Comparison of ENCODE assay signal across 7 cellular contexts in genomic region chr11:83192846-83193245, GRCh38. TPM values are rescaled to one million over a fixed set of nuclear protein-coding genes. Genes with fewer than 3 reads are reported as not detected.
A peak's percentile ranks its signal among the peaks of the same experiment; 100 is the strongest.
DNase-seq lines count a peak whose midpoint lies in the region; ATAC-seq and TF ChIP-seq lines count a peak whose summit lies in the region.

No MANE protein-coding gene starts in this region.

- H3K4me1 Mint-ChIP-seq in HFFc6 (ENCODE audit: low read depth) = peaks cover 38% of the 10 kb centered on the region
- H3K4me1 Mint-ChIP-seq in activated T-helper 2 cell treated with anti-CD3 and anti-CD28 coated beads, Interferon-gamma antibody, Interleukin-2, Interleukin-4, amounts not matched to agents 10 μg/mL and 5 μg/mL and 100 μg/mL, durations not matched to agents 14 hours and 24 hours and 36 hours (ENCODE audit: low read depth) = peaks cover 21% of the 10 kb centered on the region
- peaks cover 47% of the 10 kb centered on the region for H3K4me1 Mint-ChIP-seq in stimulated activated effector memory CD8-positive, alpha-beta T cell treated with anti-CD3 and anti-CD28 coated beads, Interleukin-12 subunit alpha, Interleukin-12 subunit beta, amount 100 ng/mL, for 72 hours

- no peaks in the 10 kb centered on the region for H3K9me3 Mint-ChIP-seq in HFFc6
- no peaks in the 10 kb centered on the region for H3K9me3 Mint-ChIP-seq in activated T-helper 2 cell treated with anti-CD3 and anti-CD28 coated beads, Interferon-gamma antibody, Interleukin-2, Interleukin-4, amounts not matched to agents 10 μg/mL and 5 μg/mL and 100 μg/mL, durations not matched to agents 14 hours and 24 hours and 36 hours
- H3K9me3 Mint-ChIP-seq in stimulated activated effector memory CD8-positive, alpha-beta T cell treated with anti-CD3 and anti-CD28 coated beads, Interleukin-12 subunit alpha, Interleukin-12 subunit beta, amount 100 ng/mL, for 72 hours = no peaks in the 10 kb centered on the region

- peaks cover 15% of the 10 kb centered on the region for H3K27me3 ChIP-seq in iPS-18a (ENCODE audit: control insufficient read depth, insufficient read depth, low read length)

- H3K27ac ChIP-seq in iPS-18a (ENCODE audit: low read length) = peak overlapping the region; percentile 54

- H3K36me3 ChIP-seq in iPS-18a (ENCODE audit: control insufficient read depth, low read depth, low read length) = peaks cover 23% of the 10 kb centered on the region

- no peak for ATAC-seq in stimulated activated effector memory CD8-positive, alpha-beta T cell treated with anti-CD3 and anti-CD28 coated beads, Interleukin-12 subunit alpha, Interleukin-12 subunit beta, amount 100 ng/mL, for 72 hours
- ATAC-seq in HG03432 (IDR thresholded peaks at IDR 0.05; ENCODE audit: unreplicated experiment) (no peak), GM19035 (IDR thresholded peaks at IDR 0.05; ENCODE audit: unreplicated experiment) (no peak)

- peak overlapping the region; percentile 79 for H3K9ac ChIP-seq in iPS-18a (ENCODE audit: low read length)

- H3K36me3 Mint-ChIP-seq in HFFc6 (ENCODE audit: low read depth) = peaks cover 14% of the 10 kb centered on the region
- peaks cover 30% of the 10 kb centered on the region for H3K36me3 Mint-ChIP-seq in activated T-helper 2 cell treated with anti-CD3 and anti-CD28 coated beads, Interferon-gamma antibody, Interleukin-2, Interleukin-4, amounts not matched to agents 10 μg/mL and 5 μg/mL and 100 μg/mL, durations not matched to agents 14 hours and 24 hours and 36 hours (ENCODE audit: low read depth)
- H3K36me3 Mint-ChIP-seq in stimulated activated effector memory CD8-positive, alpha-beta T cell treated with anti-CD3 and anti-CD28 coated beads, Interleukin-12 subunit alpha, Interleukin-12 subunit beta, amount 100 ng/mL, for 72 hours = peaks cover 61% of the 10 kb centered on the region

- peak overlapping the region; percentile 98 for H3K27ac Mint-ChIP-seq in HFFc6
- H3K27ac Mint-ChIP-seq in activated T-helper 2 cell treated with anti-CD3 and anti-CD28 coated beads, Interferon-gamma antibody, Interleukin-2, Interleukin-4, amounts not matched to agents 10 μg/mL and 5 μg/mL and 100 μg/mL, durations not matched to agents 14 hours and 24 hours and 36 hours = peak overlapping the region; percentile 92
- peak overlapping the region; percentile 98 for H3K27ac Mint-ChIP-seq in stimulated activated effector memory CD8-positive, alpha-beta T cell treated with anti-CD3 and anti-CD28 coated beads, Interleukin-12 subunit alpha, Interleukin-12 subunit beta, amount 100 ng/mL, for 72 hours

- peak overlapping the region; percentile 98 for H3K4me3 Mint-ChIP-seq in HFFc6
- H3K4me3 Mint-ChIP-seq in activated T-helper 2 cell treated with anti-CD3 and anti-CD28 coated beads, Interferon-gamma antibody, Interleukin-2, Interleukin-4, amounts not matched to agents 10 μg/mL and 5 μg/mL and 100 μg/mL, durations not matched to agents 14 hours and 24 hours and 36 hours (ENCODE audit: low read depth) = peak overlapping the region; percentile 99
- H3K4me3 Mint-ChIP-seq in stimulated activated effector memory CD8-positive, alpha-beta T cell treated with anti-CD3 and anti-CD28 coated beads, Interleukin-12 subunit alpha, Interleukin-12 subunit beta, amount 100 ng/mL, for 72 hours = peak overlapping the region; percentile 99

- peaks cover 12% of the 10 kb centered on the region for H3K4me1 ChIP-seq in iPS-18a (ENCODE audit: control insufficient read depth, low read depth, low read length)

- no peak for TF ChIP-seq CTCF in HFFc6 (IDR thresholded peaks at IDR 0.05)

- intact Hi-C loops in activated T-helper 2 cell treated with anti-CD3 and anti-CD28 coated beads, Interferon-gamma antibody, Interleukin-2, Interleukin-4, amounts not matched to agents 10 μg/mL and 5 μg/mL and 100 μg/mL, durations not matched to agents 14 hours and 24 hours and 36 hours (cut with micrococcal nuclease) = loop anchor here (1.0 to 2.0 kb wide), 3 partner anchors 37 to 292 kb away; partner anchors contain the start of gene DDIAS

- peak overlapping the region; percentile 86 for H3K4me3 ChIP-seq in iPS-18a (ENCODE audit: low read length)

- DNase-seq in HFFc6 = no peak
- no peak for DNase-seq in activated T-helper 2 cell treated with anti-CD3 and anti-CD28 coated beads, Interferon-gamma antibody, Interleukin-2, Interleukin-4, amounts not matched to agents 10 μg/mL and 5 μg/mL and 100 μg/mL, durations not matched to agents 14 hours and 24 hours and 36 hours (ENCODE audit: low spot score)
- DNase-seq in stimulated activated effector memory CD8-positive, alpha-beta T cell treated with anti-CD3 and anti-CD28 coated beads, Interleukin-12 subunit alpha, Interleukin-12 subunit beta, amount 100 ng/mL, for 72 hours (ENCODE audit: low spot score in 2 of 2) = no peak
- no peak for DNase-seq in GOT3 (lab: John Stamatoyannopoulos, UW)

- H3K9me3 ChIP-seq in iPS-18a (ENCODE audit: control insufficient read depth, low read depth, low read length) = no peaks in the 10 kb centered on the region

- H3K27me3 Mint-ChIP-seq in HFFc6 (ENCODE audit: insufficient read depth) = no peaks in the 10 kb centered on the region
- no peaks in the 10 kb centered on the region for H3K27me3 Mint-ChIP-seq in activated T-helper 2 cell treated with anti-CD3 and anti-CD28 coated beads, Interferon-gamma antibody, Interleukin-2, Interleukin-4, amounts not matched to agents 10 μg/mL and 5 μg/mL and 100 μg/mL, durations not matched to agents 14 hours and 24 hours and 36 hours (ENCODE audit: low read depth)

RNA-seq across cellular contexts. Expression of gene ANKRD42, which starts 0.7 kb away (rescaled TPM):
- total RNA-seq in HFFc6 (2021; fragmentation: NEBNext Ultra II Directional; extraction: Animal tissue kit (Norgen Biotek cat#: 25700)) = 10 to 100 TPM; 11.9 to 16.5 (median 13.1) TPM
- 3.7 TPM in 2 replicates for total RNA-seq in activated T-helper 2 cell treated with anti-CD3 and anti-CD28 coated beads, Interferon-gamma antibody, Interleukin-2, Interleukin-4, amounts not matched to agents 10 μg/mL and 5 μg/mL and 100 μg/mL, durations not matched to agents 14 hours and 24 hours and 36 hours

RNA-seq across cellular contexts. Expression of gene PCF11, which starts 35.9 kb away (rescaled TPM):
- 10 to 100 TPM; 22.4 to 26.6 (median 24.7) TPM for total RNA-seq in HFFc6 (2021; fragmentation: NEBNext Ultra II Directional; extraction: Animal tissue kit (Norgen Biotek cat#: 25700))
- total RNA-seq in activated T-helper 2 cell treated with anti-CD3 and anti-CD28 coated beads, Interferon-gamma antibody, Interleukin-2, Interleukin-4, amounts not matched to agents 10 μg/mL and 5 μg/mL and 100 μg/mL, durations not matched to agents 14 hours and 24 hours and 36 hours = 62.9 and 63.0 TPM in 2 replicates
